Comparison of ENCODE assay signal across 15 cellular contexts in genomic region chr5:10712574-10713366, GRCh38. TPM values are rescaled to one million over a fixed set of nuclear protein-coding genes. Genes with fewer than 3 reads are reported as not detected.
DNase-seq lines count a peak whose midpoint lies in the region; ATAC-seq and TF ChIP-seq lines count a peak whose summit lies in the region.
"Had no signal": no experiment of that assay in that cellular context is flagged by ENCODE, and none has a peak within 500 bp of the region (broad histone marks: within the 10 kb centered on the region; RNA-seq: fewer than 3 reads in every experiment).

No MANE protein-coding gene starts in this region.

- no peak for DNase-seq in activated B cell treated with CpG ODN at 0.5 μM for 24 hours
- DNase-seq in DMS 273 (lab: John Stamatoyannopoulos, UW; ENCODE audit: unreplicated experiment): no peak
- no peak for DNase-seq in NCI-H82 (lab: John Stamatoyannopoulos, UW)
- no peak for DNase-seq in NCI-H510A treated with DMSO at 0.1 percent for 48 hours (lab: John Stamatoyannopoulos, UW)
- no peak for DNase-seq in DMS114 treated with DMSO at 0.1 percent for 48 hours (lab: John Stamatoyannopoulos, UW; ENCODE audit: unreplicated experiment)
- DNase-seq: central memory CD4-positive, alpha-beta T cell; GF-D8; immature natural killer cell; NCI-H524; retina; transverse colon had no signal

- TF ChIP-seq CTCF in activated B cell treated with CpG ODN at 0.5 μM for 24 hours (IDR thresholded peaks at IDR 0.05): no peak

- H3K4me1 Mint-ChIP-seq in activated B cell treated with CpG ODN at 0.5 μM for 24 hours: no peaks in the 10 kb centered on the region

- CTCF ChIA-PET in activated B cell treated with CpG ODN at 0.5 μM for 24 hours (lab: Charles Lee): no interaction called here

- H3K27me3 Mint-ChIP-seq in activated B cell treated with CpG ODN at 0.5 μM for 24 hours: no peaks in the 10 kb centered on the region

- ATAC-seq in GM18517 (IDR thresholded peaks at IDR 0.05; ENCODE audit: unreplicated experiment): peak; percentile 78
- peak; percentile 75 for ATAC-seq in GM21381 (IDR thresholded peaks at IDR 0.05; ENCODE audit: unreplicated experiment)
- ATAC-seq in HG03025 (IDR thresholded peaks at IDR 0.05; ENCODE audit: low FRiP score, unreplicated experiment): peak; percentile 68
- ATAC-seq in activated B cell treated with CpG ODN at 0.5 μM for 24 hours (ENCODE audit: low read depth): peak; percentile 14
- ATAC-seq: Right ventricle myocardium inferior had no signal

- H3K9me3 Mint-ChIP-seq in activated B cell treated with CpG ODN at 0.5 μM for 24 hours: no peaks in the 10 kb centered on the region
- H3K9me3 Mint-ChIP-seq: immature natural killer cell had no signal

- intact Hi-C loops in activated B cell treated with CpG ODN at 0.5 μM for 24 hours (cut with micrococcal nuclease): no loop called here

- POLR2A ChIA-PET in activated B cell treated with CpG ODN at 0.5 μM for 24 hours (lab: Charles Lee): no interaction called here

- H3K4me3 Mint-ChIP-seq in activated B cell treated with CpG ODN at 0.5 μM for 24 hours: no peak overlapping the region

- peaks cover 46% of the 10 kb centered on the region for H3K36me3 Mint-ChIP-seq in activated B cell treated with CpG ODN at 0.5 μM for 24 hours (ENCODE audit: low read depth)

- H3K27ac Mint-ChIP-seq in activated B cell treated with CpG ODN at 0.5 μM for 24 hours: no peak overlapping the region

RNA-seq across cellular contexts. Expression of gene DAP, which starts 48.3 kb away (rescaled TPM):
- total RNA-seq in activated B cell treated with CpG ODN at 0.5 μM for 24 hours: 50.5 and 51.3 TPM in 2 replicates

Comparison
In these comparisons a context has a peak if more than half of its experiments do, and no peak if none do; other contexts are left out.
1. ATAC-seq: peak in every context shown above with its lines; median percentile 78 in GM18517; 75 in GM21381; 68 in HG03025; 14 in activated B cell treated with CpG ODN at 0.5 μM for 24 hours.